Comparison of ENCODE assay signal across 14 cellular contexts in the genomic region with DNA sequence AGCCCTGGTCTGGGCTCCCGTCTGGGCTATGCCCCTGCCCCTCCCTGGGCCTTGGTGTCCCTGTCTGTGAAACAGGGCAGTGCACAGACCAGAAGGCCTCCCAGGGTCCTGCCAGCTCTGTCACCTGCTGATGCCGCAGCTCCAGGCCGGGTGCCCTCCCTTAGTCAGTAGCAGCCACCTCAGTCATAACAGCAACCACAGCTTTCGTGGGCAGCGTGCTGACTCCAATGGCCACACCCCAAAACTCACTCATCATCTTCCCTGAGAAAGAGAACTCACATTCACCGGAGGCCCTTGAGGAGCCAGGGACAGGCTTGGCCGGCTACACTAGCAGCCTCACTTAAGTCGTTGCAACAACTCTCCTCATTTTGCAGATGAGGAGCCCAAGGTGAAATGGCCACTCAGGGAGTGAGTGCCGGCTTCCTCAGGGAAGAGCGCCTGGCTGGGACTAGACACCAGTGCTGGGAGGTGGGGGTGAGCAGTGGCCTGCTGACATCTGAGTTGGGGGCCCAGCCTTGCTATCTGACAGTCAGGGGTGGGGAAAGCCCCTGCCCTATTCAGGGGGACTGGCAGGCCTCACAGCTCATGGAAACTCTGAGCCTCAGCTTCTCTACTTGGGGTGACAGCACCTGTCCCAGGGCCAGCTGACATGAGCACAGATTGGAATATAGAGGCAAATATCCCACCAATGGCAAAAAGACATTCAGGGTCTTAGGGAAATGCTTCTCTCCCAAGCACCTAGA. TPM values are rescaled to one million over a fixed set of nuclear protein-coding genes. Genes with fewer than 3 reads are reported as not detected.
A peak's percentile ranks its signal among the peaks of the same experiment; 100 is the strongest.
DNase-seq lines count a peak whose midpoint lies in the region; ATAC-seq and TF ChIP-seq lines count a peak whose summit lies in the region.
"Had no signal": no experiment of that assay in that cellular context is flagged by ENCODE, and none has a peak within 500 bp of the region (broad histone marks: within the 10 kb centered on the region; RNA-seq: fewer than 3 reads in every experiment).

No MANE protein-coding gene starts in this region.

- H3K4me2 ChIP-seq in MM.1S (ENCODE audit: low read depth, low read length): no peak overlapping the region

- H3K4me3 ChIP-seq in esophagus (ENCODE audit: low read depth in 1 of 2, low read length in 2 of 2) (no peak overlapping the region), MM.1S (ENCODE audit: low read length) (no peak overlapping the region)

- no peaks in the 10 kb centered on the region for H3K79me2 ChIP-seq in MM.1S (ENCODE audit: low read length)

- no peaks in the 10 kb centered on the region for H3F3A ChIP-seq in MM.1S (ENCODE audit: insufficient read depth, low read length)

- H4K20me1 ChIP-seq in MM.1S (ENCODE audit: insufficient read depth, low read length): no peaks in the 10 kb centered on the region

- H3K9ac ChIP-seq in MM.1S (ENCODE audit: low read length): no peak overlapping the region

- no peak for ATAC-seq in GM18861 (IDR thresholded peaks at IDR 0.05; ENCODE audit: unreplicated experiment)
- ATAC-seq: left ventricle myocardium superior, natural killer cell had no signal

- H3K36me3 ChIP-seq in esophagus (ENCODE audit: control insufficient read depth in 2 of 2, insufficient read depth in 2 of 2, low read length in 1 of 2): peaks cover 8 to 61% of the 10 kb centered on the region in 2 donors
- H3K36me3 ChIP-seq in MM.1S (replicated peaks; ENCODE audit: insufficient read depth, low read length): no peaks in the 10 kb centered on the region

- H3K9me3 ChIP-seq in esophagus (ENCODE audit: control insufficient read depth in 2 of 2, insufficient read depth in 1 of 2, low read depth in 1 of 2, low read length in 1 of 2) (no peaks in the 10 kb centered on the region), MM.1S (replicated peaks; ENCODE audit: insufficient read depth, low read length) (no peaks in the 10 kb centered on the region)

- peak overlapping the region; percentile 43 to 92 for H3K27ac ChIP-seq in esophagus (ENCODE audit: low read depth in 2 of 2, low read length in 1 of 2)
- no peak overlapping the region for H3K27ac ChIP-seq in MM.1S (ENCODE audit: low read length)

- no peak overlapping the region for H2AFZ ChIP-seq in MM.1S (ENCODE audit: low read length)

- no peak for TF ChIP-seq CTCF in MM.1S (IDR thresholded peaks at IDR 0.05; ENCODE audit: low read length)

- H3K9me2 ChIP-seq in MM.1S (replicated peaks; ENCODE audit: insufficient read depth, low read length): no peaks in the 10 kb centered on the region

- 70 to 72% methylated on average over 10 of the region's 10 CpGs for WGBS in esophagus, 2 donors

- H3K4me1 ChIP-seq in esophagus (ENCODE audit: control insufficient read depth in 2 of 2, insufficient read depth in 2 of 2, low read length in 1 of 2) (peaks cover 0 to 22% of the 10 kb centered on the region in 2 donors), MM.1S (ENCODE audit: low read length) (no peaks in the 10 kb centered on the region)

- DNase-seq in activated T-cell treated with anti-CD3 and anti-CD28 coated beads for 48 hours (ENCODE audit: low read depth) (peak; percentile 49), M059J (ENCODE audit: low read depth) (peak; percentile 56), MM.1S (no peak)
- no peak for DNase-seq in activated T-cell treated with anti-CD3 and anti-CD28 coated beads, Interleukin-2, amount 50 U/mL, for 1 hour
- DNase-seq in stimulated activated CD4-positive, alpha-beta T cell treated with anti-CD3 and anti-CD28 coated beads, Interleukin-4, amount 100 ng/mL, for 24 hours: peak; percentile 30
- DNase-seq in stimulated activated naive CD4-positive, alpha-beta T cell (lab: John Stamatoyannopoulos, UW): no peak
- DNase-seq: H7, left ventricle myocardium superior, natural killer cell, NCI-H1930, NCI-H524 had no signal

- H3K27me3 ChIP-seq in esophagus (ENCODE audit: control insufficient read depth in 1 of 2, insufficient read depth in 2 of 2, low read length in 2 of 2): no peaks in the 10 kb centered on the region
- H3K27me3 ChIP-seq in MM.1S (replicated peaks; ENCODE audit: insufficient read depth, low read length): no peaks in the 10 kb centered on the region

RNA-seq across cellular contexts. Expression of gene SLC5A10, which starts 22.6 kb away (rescaled TPM):
- total RNA-seq in M059J (2014; rRNA removed; shearing (Covaris generic)): 0.27 TPM in 1 of 2 replicates, not detected in the other
- under 1 TPM; 0.36 to 0.49 TPM for polyA plus RNA-seq in esophagus
- total RNA-seq: epithelial cell of proximal tubule, H7, left ventricle myocardium superior had no signal

RNA-seq across cellular contexts. Expression of gene FAM83G, which starts 30.0 kb away (rescaled TPM):
- total RNA-seq in M059J (2014; rRNA removed; shearing (Covaris generic)): 6.5 and 15.0 TPM in 2 replicates
- 10 to 100 TPM; 33.2 to 37.1 TPM for polyA plus RNA-seq in esophagus

Comparison
In these comparisons a context has a peak if more than half of its experiments do, and no peak if none do; other contexts are left out.
1. DNase-seq: peak in activated T-cell treated with anti-CD3 and anti-CD28 coated beads for 48 hours (single experiment), M059J (single experiment) and stimulated activated CD4-positive, alpha-beta T cell treated with anti-CD3 and anti-CD28 coated beads, Interleukin-4, amount 100 ng/mL, for 24 hours (single experiment); none in activated T-cell treated with anti-CD3 and anti-CD28 coated beads, Interleukin-2, amount 50 U/mL, for 1 hour (single experiment), stimulated activated naive CD4-positive, alpha-beta T cell (0 of 6) and MM.1S (single experiment).